In the genomic region with DNA sequence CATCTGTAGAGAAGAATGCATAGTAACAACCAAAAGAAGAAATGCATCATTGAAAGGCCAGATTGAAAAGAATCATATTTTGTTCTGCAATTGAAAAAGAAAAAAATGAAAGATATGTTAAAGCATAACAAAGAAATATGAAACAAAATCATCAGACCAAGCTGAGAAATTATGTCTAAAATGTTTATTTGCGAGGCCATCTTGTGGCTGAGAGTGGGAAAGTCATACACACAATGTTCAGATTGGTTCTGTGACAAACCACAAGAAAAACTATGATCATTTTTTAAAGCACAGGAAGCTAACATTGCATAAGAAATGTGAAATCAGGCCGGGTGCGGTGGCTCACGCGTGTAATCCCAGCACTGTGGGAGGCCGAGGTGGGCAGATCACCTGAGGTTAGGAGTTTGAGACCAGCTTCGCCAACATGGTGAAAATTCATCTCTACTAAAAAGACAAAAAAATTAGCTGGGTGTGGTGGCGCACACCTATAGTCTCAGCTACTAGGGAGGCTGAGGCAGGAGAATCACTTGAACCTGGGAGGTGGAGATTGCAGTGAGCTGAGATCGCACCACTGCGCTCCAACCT, we compare ENCODE assay signal across 9 cellular contexts. TPM values are rescaled to one million over a fixed set of nuclear protein-coding genes. Genes with fewer than 3 reads are reported as not detected.
A peak's percentile ranks its signal among the peaks of the same experiment; 100 is the strongest.
DNase-seq lines count a peak whose midpoint lies in the region; ATAC-seq and TF ChIP-seq lines count a peak whose summit lies in the region.
"Had no signal": no experiment of that assay in that cellular context is flagged by ENCODE, and none has a peak within 500 bp of the region (broad histone marks: within the 10 kb centered on the region; RNA-seq: fewer than 3 reads in every experiment).

No MANE protein-coding gene starts in this region.

- DNase-seq in AG08395 (ENCODE audit: low spot score) (peak; percentile 33), RWPE2 (ENCODE audit: low spot score) (no peak), glomerular endothelial cell (ENCODE audit: extremely low read depth, low read depth, low spot score) (peak; percentile 14), DMS153 (lab: John Stamatoyannopoulos, UW) (no peak), GM13976 (ENCODE audit: low spot score) (no peak)
- DNase-seq in stimulated activated CD4-positive, alpha-beta T cell treated with anti-CD3 and anti-CD28 coated beads, Interleukin-4, amount 100 ng/mL, for 1 hour = no peak
- DNase-seq: ovary had no signal

- H3K27me3 ChIP-seq in RWPE2 (ENCODE audit: insufficient read depth, poor library complexity, severe bottlenecking) = no peaks in the 10 kb centered on the region
- H3K27me3 ChIP-seq: ovary had no signal

- in situ Hi-C loops in GM13976 (cut with MboI; ENCODE audit: low sequenced_read_pairs, unreplicated experiment) = no loop called here

- H3K4me3 ChIP-seq in RWPE2 (ENCODE audit: severe bottlenecking) = no peak overlapping the region
- H3K4me3 ChIP-seq: ovary had no signal

- H3K36me3 ChIP-seq in RWPE2 (ENCODE audit: low read depth) = no peaks in the 10 kb centered on the region
- H3K36me3 ChIP-seq: ovary had no signal

- H3K4me1 ChIP-seq in RWPE2 (ENCODE audit: insufficient read depth, poor library complexity, severe bottlenecking) = no peaks in the 10 kb centered on the region

- no peak for ATAC-seq in RWPE2 (ENCODE audit: low read depth)
- ATAC-seq in esophagus mucosa = no peak

- H3K9me3 ChIP-seq in RWPE2 (ENCODE audit: severe bottlenecking) = no peaks in the 10 kb centered on the region
- H3K9me3 ChIP-seq: ovary had no signal

- no peak overlapping the region for H3K27ac ChIP-seq in RWPE2 (ENCODE audit: poor library complexity, severe bottlenecking)
- H3K27ac ChIP-seq: ovary had no signal

- TF ChIP-seq CTCF in GM12874 (IDR thresholded peaks at IDR 0.05; ENCODE audit: insufficient read depth, low read depth, low read length) (peak; percentile 23; the same call in 1 of the 2 replicates), RWPE2 (IDR thresholded peaks at IDR 0.05; ENCODE audit: poor library complexity, severe bottlenecking) (peak; percentile 76), GM13976 (IDR thresholded peaks at IDR 0.05; ENCODE audit: borderline replicate concordance, control extremely low read depth, extremely low read depth, insufficient read depth, missing control alignments) (no peak)

RNA-seq across cellular contexts. Expression of a gene that starts 36.6 kb away (rescaled TPM):
- total RNA-seq in glomerular endothelial cell (not detected in 2 replicates), esophagus mucosa (0.24 TPM)

Comparison
In these comparisons a context has a peak if more than half of its experiments do, and no peak if none do; other contexts are left out.
1. DNase-seq: peak in AG08395 (single experiment) and glomerular endothelial cell (single experiment); none in RWPE2 (single experiment), DMS153 (single experiment), stimulated activated CD4-positive, alpha-beta T cell treated with anti-CD3 and anti-CD28 coated beads, Interleukin-4, amount 100 ng/mL, for 1 hour (single experiment) and GM13976 (single experiment).